In genomic region chr1:214859647-214860046, GRCh38 we compare ENCODE assay signal across 19 cellular contexts.
"Had no signal": no experiment of that assay in that cellular context is flagged by ENCODE, and none has a peak within 500 bp of the region (broad histone marks: within the 10 kb centered on the region; RNA-seq: fewer than 3 reads in every experiment).

No MANE protein-coding gene starts in this region.

- FAIRE-seq: endothelial cell of umbilical vein had no signal

- H3K4me1 ChIP-seq: body of pancreas had no signal

- H3K27me3 ChIP-seq: body of pancreas had no signal

- H3K4me3 ChIP-seq: body of pancreas, thoracic aorta had no signal

- DNase-seq: activated CD4-positive, alpha-beta T cell treated with anti-CD3 and anti-CD28 coated beads for 4 hours; activated CD8-positive, alpha-beta T cell treated with anti-CD3 and anti-CD28 coated beads for 36 hours; activated effector memory CD4-positive, alpha-beta T cell treated with anti-CD3 and anti-CD28 coated beads, Interleukin-2, amount 50 U/mL, for 16 hours; activated T-cell treated with anti-CD3 and anti-CD28 coated beads, Interleukin-2, amount 50 U/mL, for 4 hours; amniotic stem cell; body of pancreas; effector CD8-positive, alpha-beta T cell; foreskin fibroblast; mesenchymal stem cell; nucleus accumbens; posterior cingulate gyrus; retina; stimulated activated CD4-positive, alpha-beta T cell treated with anti-CD3 and anti-CD28 coated beads, Interleukin-12 subunit alpha, Interleukin-12 subunit beta, amount 100 ng/mL, for 4 hours; stimulated activated CD4-positive, alpha-beta T cell treated with anti-CD3 and anti-CD28 coated beads, Interleukin-2, amount 100 ng/mL, for 24 hours had no signal

- H3K9me3 ChIP-seq: body of pancreas, thoracic aorta had no signal

- H3K36me3 ChIP-seq: thoracic aorta had no signal

- H3K27ac ChIP-seq: body of pancreas, thoracic aorta had no signal

- ATAC-seq: activated CD8-positive, alpha-beta T cell treated with anti-CD3 and anti-CD28 coated beads for 36 hours; activated naive CD4-positive, alpha-beta T cell treated with anti-CD3 and anti-CD28 coated beads, Interleukin-2, amount 50 U/mL, for 72 hours; activated T-cell treated with anti-CD3 and anti-CD28 coated beads, Interleukin-2, amount 50 U/mL, for 4 hours; body of pancreas; natural killer cell treated with Interleukin-12 subunit alpha and Interleukin-12 subunit beta and Interleukin-15 and Interleukin-18, amount 100 ng/mL, for 72 hours; stimulated activated effector memory CD8-positive, alpha-beta T cell treated with anti-CD3 and anti-CD28 coated beads, Interleukin-12 subunit alpha, Interleukin-12 subunit beta, amount 100 ng/mL, for 72 hours had no signal
